Comparison of ENCODE assay signal across 17 cellular contexts in the genomic region with DNA sequence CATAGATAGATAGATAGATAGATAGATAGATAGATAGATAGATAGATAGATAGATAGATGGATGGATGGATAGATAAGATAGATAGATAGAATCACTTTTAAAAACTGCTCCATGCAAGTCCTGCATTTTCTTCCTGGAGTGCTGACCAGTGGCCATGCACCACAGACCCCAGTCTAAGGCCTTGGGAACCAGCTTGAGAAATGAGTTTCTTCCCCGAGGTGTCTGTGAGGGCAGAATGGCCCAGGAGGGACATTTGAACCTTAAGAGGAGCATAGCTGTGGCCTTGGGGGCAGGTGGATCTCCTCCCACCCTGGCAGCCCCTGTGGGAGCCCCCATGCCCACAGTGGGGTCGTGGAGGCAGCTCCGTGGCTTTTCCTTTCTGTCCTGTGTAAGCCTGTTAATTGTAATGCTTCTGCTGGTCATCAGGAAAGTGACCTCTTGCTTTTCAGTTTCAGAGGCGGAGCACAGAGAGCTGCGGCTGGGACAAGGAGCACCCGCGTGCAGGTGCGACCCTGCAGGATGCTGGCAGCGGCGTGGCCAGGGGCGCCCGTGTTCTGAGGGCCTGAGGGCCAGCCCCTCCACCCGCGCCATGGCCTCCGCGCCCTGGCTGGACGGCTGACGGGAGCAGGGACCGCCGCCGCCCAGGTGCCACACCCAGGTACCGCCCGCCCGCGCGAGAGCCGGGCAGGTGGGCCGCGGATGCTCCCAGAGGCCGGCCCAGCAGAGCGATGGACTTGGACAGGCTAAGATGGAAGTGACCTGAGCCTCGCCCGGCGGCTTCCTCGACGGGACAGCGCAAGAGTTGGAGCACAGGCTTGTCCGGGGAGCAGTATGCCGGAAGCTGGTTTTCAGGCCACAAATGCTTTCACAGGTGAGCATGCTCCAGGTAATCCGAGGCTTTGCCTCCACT.
DNase-seq lines count a peak whose midpoint lies in the region; ATAC-seq, FAIRE-seq and TF ChIP-seq lines count a peak whose summit lies in the region.
"Had no signal": no experiment of that assay in that cellular context is flagged by ENCODE, and none has a peak within 500 bp of the region (broad histone marks: within the 10 kb centered on the region; RNA-seq: fewer than 3 reads in every experiment).

No MANE protein-coding gene starts in this region.

- H3K27ac Mint-ChIP-seq in activated naive CD4-positive, alpha-beta T cell treated with anti-CD3 and anti-CD28 coated beads, Interleukin-2, amount 10 ng/mL, durations not matched to agents 7 days and 5 days = no peak overlapping the region
- H3K27ac Mint-ChIP-seq in stimulated activated naive B cell treated with anti-CD40 and anti-IgM and Interleukin-4, amounts not matched to agents 10 μg/mL and 1 μg/mL and 100 μg/mL, for 72 hours = no peak overlapping the region

- no peaks in the 10 kb centered on the region for H3K79me2 ChIP-seq in K562 (ENCODE audit: control insufficient read depth, insufficient read depth, low read length)

- no peak overlapping the region for H3K27ac ChIP-seq in K562 (ENCODE audit: extremely low read depth, low read depth, low read length)
- peak overlapping the region; percentile 6 for H3K27ac ChIP-seq in subcutaneous abdominal adipose tissue (ENCODE audit: low read depth, low read length)

- no TSS peak for BruUV-seq in K562 (replicated peaks; lab: Mats Ljungman, UMichigan)

- intact Hi-C loops in K562 (cut with micrococcal nuclease) = no loop called here

- no peak for TF ChIP-seq RAD21 in K562 (CRISPR knock-in tag; conservative IDR thresholded peaks at IDR 0.05 in 1 of 2, IDR thresholded peaks at IDR 0.05 in 1 of 2)

- H2AFZ ChIP-seq in K562 (ENCODE audit: low read depth, low read length) = no peak overlapping the region

- no peaks in the 10 kb centered on the region for H4K20me1 ChIP-seq in K562 (replicated peaks; ENCODE audit: control insufficient read depth, insufficient read depth, low read length)

- ATAC-seq in K562 (no peak), left lobe of liver (no peak)
- ATAC-seq in stimulated activated naive B cell treated with anti-CD40 and anti-IgM and Interleukin-4, amounts not matched to agents 10 μg/mL and 1 μg/mL and 100 μg/mL, for 72 hours (replicated peaks) = no peak

- peaks cover 3% of the 10 kb centered on the region for H3K27me3 Mint-ChIP-seq in activated naive CD4-positive, alpha-beta T cell treated with anti-CD3 and anti-CD28 coated beads, Interleukin-2, amount 10 ng/mL, durations not matched to agents 7 days and 5 days
- H3K27me3 Mint-ChIP-seq in stimulated activated naive B cell treated with anti-CD40 and anti-IgM and Interleukin-4, amounts not matched to agents 10 μg/mL and 1 μg/mL and 100 μg/mL, for 72 hours = no peaks in the 10 kb centered on the region

- no peak for TF ChIP-seq POLR2A in K562 (conservative IDR thresholded peaks at IDR 0.05)

- H3K9me3 ChIP-seq in K562 (replicated peaks; ENCODE audit: control insufficient read depth, insufficient read depth, low read depth, low read length) (no peaks in the 10 kb centered on the region), subcutaneous abdominal adipose tissue (ENCODE audit: control insufficient read depth in 5 of 5, low read length in 5 of 5) (no peaks in the 10 kb centered on the region)
- H3K9me3 ChIP-seq: Caco-2 had no signal

- POLR2A ChIA-PET in K562 (lab: Yijun Ruan, JAX) = no interaction called here

- peak; percentile 1 for DNase-seq in activated naive CD4-positive, alpha-beta T cell treated with Interleukin-2 at 50 U/mL for 16 hours
- DNase-seq in activated naive CD4-positive, alpha-beta T cell treated with anti-CD3 and anti-CD28 coated beads, Interleukin-2, amount 10 ng/mL, durations not matched to agents 7 days and 5 days = no peak
- DNase-seq in K562 (ENCODE audit: extremely low read depth in 1 of 4, low spot score in 3 of 4) (no peak), left lobe of liver (ENCODE audit: low spot score) (peak; percentile 28), NCI-H2029 treated with DMSO at 0.1 percent for 48 hours (lab: John Stamatoyannopoulos, UW) (no peak)
- DNase-seq in stimulated activated naive B cell treated with anti-CD40 and anti-IgM and Interleukin-4, amounts not matched to agents 10 μg/mL and 1 μg/mL and 100 μg/mL, for 72 hours = no peak
- no peak for DNase-seq in NK-92 treated with Interleukin-12 subunit alpha and Interleukin-12 subunit beta, amount 100 ng/mL, for 24 hours (lab: John Stamatoyannopoulos, UW)
- DNase-seq: C1 segment of cervical spinal cord, Caco-2, HCEC 1CT, Karpas-422, MM.1S, NCI-H1105 treated with DMSO at 0.1 percent for 48 hours, NCI-H187, NCI-H446 had no signal

- no peaks in the 10 kb centered on the region for H3K36me3 Mint-ChIP-seq in activated naive CD4-positive, alpha-beta T cell treated with anti-CD3 and anti-CD28 coated beads, Interleukin-2, amount 10 ng/mL, durations not matched to agents 7 days and 5 days
- H3K36me3 Mint-ChIP-seq in stimulated activated naive B cell treated with anti-CD40 and anti-IgM and Interleukin-4, amounts not matched to agents 10 μg/mL and 1 μg/mL and 100 μg/mL, for 72 hours = no peaks in the 10 kb centered on the region

- H3K9me1 ChIP-seq in K562 (ENCODE audit: control insufficient read depth, insufficient read depth, low read length) = no peaks in the 10 kb centered on the region

- TF ChIP-seq EP300 in K562 (IDR thresholded peaks at IDR 0.05; ENCODE audit: low read length) = no peak

- CTCF ChIA-PET in activated naive CD4-positive, alpha-beta T cell treated with anti-CD3 and anti-CD28 coated beads, Interleukin-2, amount 10 ng/mL, durations not matched to agents 7 days and 5 days (lab: Charles Lee) = no interaction called here
- CTCF ChIA-PET in K562 (lab: Yijun Ruan, JAX; ENCODE audit: low intra/inter-chr PET ratio) = no interaction called here

- in situ Hi-C loops in K562 (cut with MboI) = no loop called here

- TF ChIP-seq CTCF in K562 (IDR thresholded peaks at IDR 0.05 in 2 of 3, conservative IDR thresholded peaks at IDR 0.05 in 1 of 3; ENCODE audit: insufficient read depth in 2 of 3, low read depth in 1 of 3, low read length in 3 of 3) = no peak

- no peak for FAIRE-seq in K562 (lab: Jason Lieb, UNC)
- FAIRE-seq: GM12891 had no signal

- 4% methylated on average over 27 of the region's 40 CpGs for WGBS in K562 (ENCODE audit: insufficient coverage, low coverage, missing lambda C conversion rate)

- no peaks in the 10 kb centered on the region for H3K9me3 Mint-ChIP-seq in activated naive CD4-positive, alpha-beta T cell treated with anti-CD3 and anti-CD28 coated beads, Interleukin-2, amount 10 ng/mL, durations not matched to agents 7 days and 5 days
- no peaks in the 10 kb centered on the region for H3K9me3 Mint-ChIP-seq in stimulated activated naive B cell treated with anti-CD40 and anti-IgM and Interleukin-4, amounts not matched to agents 10 μg/mL and 1 μg/mL and 100 μg/mL, for 72 hours

- H3K9ac ChIP-seq in K562 (ENCODE audit: insufficient read depth in 1 of 2, low read depth in 2 of 2, low read length in 2 of 2) = no peak overlapping the region
- peak overlapping the region in 1 of 5 donors; percentile 28 for H3K9ac ChIP-seq in subcutaneous abdominal adipose tissue (ENCODE audit: low read length in 5 of 5)

- H3K4me1 ChIP-seq in K562 (replicated peaks in 1 of 2; ENCODE audit: control insufficient read depth in 2 of 2, insufficient read depth in 2 of 2, low read length in 2 of 2) = no peaks in the 10 kb centered on the region
- peaks cover 5 to 42% (median 31%) of the 10 kb centered on the region in 5 donors for H3K4me1 ChIP-seq in subcutaneous abdominal adipose tissue (ENCODE audit: control insufficient read depth in 5 of 5, insufficient read depth in 5 of 5, low read length in 5 of 5)
- H3K4me1 ChIP-seq: Caco-2 had no signal

- no peak overlapping the region for H3K4me2 ChIP-seq in K562 (ENCODE audit: insufficient read depth, low read length)

- H3K4me3 ChIP-seq in K562 = no peak overlapping the region
- H3K4me3 ChIP-seq in subcutaneous abdominal adipose tissue (ENCODE audit: low read depth in 1 of 5, low read length in 5 of 5) = peak overlapping the region in 1 of 5 donors; percentile 9

- H3K4me1 Mint-ChIP-seq in activated naive CD4-positive, alpha-beta T cell treated with anti-CD3 and anti-CD28 coated beads, Interleukin-2, amount 10 ng/mL, durations not matched to agents 7 days and 5 days = peaks cover 14% of the 10 kb centered on the region
- peaks cover 11 to 12% of the 10 kb centered on the region in 2 donors for H3K4me1 Mint-ChIP-seq in stimulated activated naive B cell treated with anti-CD40 and anti-IgM and Interleukin-4, amounts not matched to agents 10 μg/mL and 1 μg/mL and 100 μg/mL, for 72 hours

- H3K36me3 ChIP-seq in K562 (ENCODE audit: control insufficient read depth, insufficient read depth, low read length) = no peaks in the 10 kb centered on the region
- H3K36me3 ChIP-seq in subcutaneous abdominal adipose tissue (ENCODE audit: control insufficient read depth in 5 of 5, insufficient read depth in 5 of 5, low read length in 5 of 5) = peaks cover 0 to 13% (median 0%) of the 10 kb centered on the region in 5 donors

- H3K27me3 ChIP-seq in K562 (ENCODE audit: control insufficient read depth in 2 of 2, insufficient read depth in 2 of 2, low read length in 2 of 2) (peaks cover 3 to 39% of the 10 kb centered on the region in 2 experiments; a peak in 4 of 5 replicates), subcutaneous abdominal adipose tissue (ENCODE audit: control insufficient read depth in 5 of 5, insufficient read depth in 4 of 5, low read length in 5 of 5) (no peaks in the 10 kb centered on the region)

- no peak overlapping the region for H3K4me3 Mint-ChIP-seq in activated naive CD4-positive, alpha-beta T cell treated with anti-CD3 and anti-CD28 coated beads, Interleukin-2, amount 10 ng/mL, durations not matched to agents 7 days and 5 days
- no peak overlapping the region for H3K4me3 Mint-ChIP-seq in stimulated activated naive B cell treated with anti-CD40 and anti-IgM and Interleukin-4, amounts not matched to agents 10 μg/mL and 1 μg/mL and 100 μg/mL, for 72 hours

TF ChIP-seq in K562, 482 proteins besides CTCF, POLR2A, EP300 and RAD21:
- TF ChIP-seq TEAD2 (tag; IDR thresholded peaks at IDR 0.05) = no peak
- TF ChIP-seq DACH1 (IDR thresholded peaks at IDR 0.05; ENCODE audit: partially characterized antibody) = peak; percentile 53
TF ChIP-seq in K562: peak in this region for 1.

Comparison
In these comparisons a context has a peak if more than half of its experiments do, and no peak if none do; other contexts are left out.
1. DNase-seq: peak in activated naive CD4-positive, alpha-beta T cell treated with Interleukin-2 at 50 U/mL for 16 hours (single experiment) and left lobe of liver (single experiment); none in activated naive CD4-positive, alpha-beta T cell treated with anti-CD3 and anti-CD28 coated beads, Interleukin-2, amount 10 ng/mL, durations not matched to agents 7 days and 5 days (single experiment), K562 (0 of 4), stimulated activated naive B cell treated with anti-CD40 and anti-IgM and Interleukin-4, amounts not matched to agents 10 μg/mL and 1 μg/mL and 100 μg/mL, for 72 hours (single experiment), NCI-H2029 treated with DMSO at 0.1 percent for 48 hours (single experiment) and NK-92 treated with Interleukin-12 subunit alpha and Interleukin-12 subunit beta, amount 100 ng/mL, for 24 hours (single experiment).